Comparison of ENCODE assay signal across 18 cellular contexts in genomic region chr13:30124131-30124768, GRCh38.
"Had no signal": no experiment of that assay in that cellular context is flagged by ENCODE, and none has a peak within 500 bp of the region (broad histone marks: within the 10 kb centered on the region; RNA-seq: fewer than 3 reads in every experiment).

No MANE protein-coding gene starts in this region.

- DNase-seq: activated B cell treated with CpG ODN at 0.5 μM for 24 hours; activated CD4-positive, alpha-beta memory T cell treated with anti-CD3 and anti-CD28 coated beads for 36 hours; activated CD4-positive, alpha-beta T cell treated with anti-CD3 and anti-CD28 coated beads for 4 hours; activated gamma-delta T cell treated with Interleukin-2 at 50 U/mL for 16 hours; activated T-cell treated with anti-CD3 and anti-CD28 coated beads for 4 hours; adrenal gland; foreskin keratinocyte; right lobe of liver; stimulated activated CD4-positive, alpha-beta T cell treated with anti-CD3 and anti-CD28 coated beads, Interleukin-4, amount 100 ng/mL, for 4 hours; T-cell had no signal

- H3K4me1 ChIP-seq: adrenal gland, right lobe of liver had no signal

- H3K27me3 ChIP-seq: adrenal gland, cardiac muscle cell, dorsolateral prefrontal cortex, foreskin keratinocyte, hepatocyte, right lobe of liver had no signal

- H3K36me3 ChIP-seq: adrenal gland, cardiac muscle cell, right lobe of liver, thoracic aorta had no signal

- H3K9me3 ChIP-seq: adrenal gland, right lobe of liver, thoracic aorta had no signal

- ATAC-seq: activated naive CD4-positive, alpha-beta T cell treated with anti-CD3 and anti-CD28 coated beads, Interleukin-2, amount 50 U/mL, for 72 hours; foreskin keratinocyte; right lobe of liver; stimulated activated memory B cell treated with anti-CD40 and anti-IgM and Interleukin-4, amounts not matched to agents 10 μg/mL and 1 μg/mL and 100 μg/mL, for 72 hours; T-cell had no signal

- H3K27ac ChIP-seq: adrenal gland, cardiac muscle cell, epithelial cell of prostate, foreskin keratinocyte, right lobe of liver, thoracic aorta had no signal

- H3K4me3 ChIP-seq: adrenal gland, cardiac muscle cell, dorsolateral prefrontal cortex, hepatocyte, lung, right lobe of liver, thoracic aorta had no signal
